Comparison of ENCODE assay signal across 1 cellular context in the genomic region with DNA sequence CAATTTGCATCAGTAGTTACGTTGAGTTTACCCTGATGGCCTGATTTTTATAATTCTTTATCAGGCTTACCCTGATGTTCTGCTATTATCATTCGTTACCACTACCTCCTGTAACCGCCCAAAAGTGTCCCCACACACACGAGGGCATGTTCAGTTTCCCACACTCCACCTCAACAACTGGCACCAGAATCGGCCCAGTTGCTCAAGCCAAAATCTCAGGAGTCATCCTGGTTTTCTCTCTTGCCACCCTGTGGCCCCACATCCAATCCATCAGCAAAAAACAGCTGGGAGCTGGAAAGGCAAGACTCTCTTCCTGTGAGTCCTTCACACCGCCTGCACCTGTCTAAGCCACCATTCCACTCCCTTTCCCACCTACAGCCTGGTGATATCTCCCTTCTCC.
TF ChIP-seq lines count a peak whose summit lies in the region.

No MANE protein-coding gene starts in this region.

TF ChIP-seq in A549, 52 proteins besides CTCF, POLR2A, EP300 and RAD21 (continued from another document):
- TF ChIP-seq, protein P1, sequence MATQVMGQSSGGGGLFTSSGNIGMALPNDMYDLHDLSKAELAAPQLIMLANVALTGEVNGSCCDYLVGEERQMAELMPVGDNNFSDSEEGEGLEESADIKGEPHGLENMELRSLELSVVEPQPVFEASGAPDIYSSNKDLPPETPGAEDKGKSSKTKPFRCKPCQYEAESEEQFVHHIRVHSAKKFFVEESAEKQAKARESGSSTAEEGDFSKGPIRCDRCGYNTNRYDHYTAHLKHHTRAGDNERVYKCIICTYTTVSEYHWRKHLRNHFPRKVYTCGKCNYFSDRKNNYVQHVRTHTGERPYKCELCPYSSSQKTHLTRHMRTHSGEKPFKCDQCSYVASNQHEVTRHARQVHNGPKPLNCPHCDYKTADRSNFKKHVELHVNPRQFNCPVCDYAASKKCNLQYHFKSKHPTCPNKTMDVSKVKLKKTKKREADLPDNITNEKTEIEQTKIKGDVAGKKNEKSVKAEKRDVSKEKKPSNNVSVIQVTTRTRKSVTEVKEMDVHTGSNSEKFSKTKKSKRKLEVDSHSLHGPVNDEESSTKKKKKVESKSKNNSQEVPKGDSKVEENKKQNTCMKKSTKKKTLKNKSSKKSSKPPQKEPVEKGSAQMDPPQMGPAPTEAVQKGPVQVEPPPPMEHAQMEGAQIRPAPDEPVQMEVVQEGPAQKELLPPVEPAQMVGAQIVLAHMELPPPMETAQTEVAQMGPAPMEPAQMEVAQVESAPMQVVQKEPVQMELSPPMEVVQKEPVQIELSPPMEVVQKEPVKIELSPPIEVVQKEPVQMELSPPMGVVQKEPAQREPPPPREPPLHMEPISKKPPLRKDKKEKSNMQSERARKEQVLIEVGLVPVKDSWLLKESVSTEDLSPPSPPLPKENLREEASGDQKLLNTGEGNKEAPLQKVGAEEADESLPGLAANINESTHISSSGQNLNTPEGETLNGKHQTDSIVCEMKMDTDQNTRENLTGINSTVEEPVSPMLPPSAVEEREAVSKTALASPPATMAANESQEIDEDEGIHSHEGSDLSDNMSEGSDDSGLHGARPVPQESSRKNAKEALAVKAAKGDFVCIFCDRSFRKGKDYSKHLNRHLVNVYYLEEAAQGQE (IDR thresholded peaks at IDR 0.05) = no peak
- TF ChIP-seq TFCP2L1 (CRISPR knock-in tag; IDR thresholded peaks at IDR 0.05) (no peak), NR3C1 (IDR thresholded peaks at IDR 0.05) (no peak), EHMT2 (IDR thresholded peaks at IDR 0.05; ENCODE audit: low read depth) (no peak), FOSB (CRISPR knock-in tag; IDR thresholded peaks at IDR 0.05) (no peak), MAZ (IDR thresholded peaks at IDR 0.05; ENCODE audit: borderline replicate concordance, low read depth, low read length) (no peak), EHF (CRISPR knock-in tag; IDR thresholded peaks at IDR 0.05) (no peak), RNF2 (IDR thresholded peaks at IDR 0.05; ENCODE audit: borderline replicate concordance, low read depth) (no peak), CHD2 (IDR thresholded peaks at IDR 0.05; ENCODE audit: low read length, partially characterized antibody) (no peak), CBX2 (IDR thresholded peaks at IDR 0.05; ENCODE audit: borderline replicate concordance, low read depth) (no peak)
- TF ChIP-seq, protein P2, sequence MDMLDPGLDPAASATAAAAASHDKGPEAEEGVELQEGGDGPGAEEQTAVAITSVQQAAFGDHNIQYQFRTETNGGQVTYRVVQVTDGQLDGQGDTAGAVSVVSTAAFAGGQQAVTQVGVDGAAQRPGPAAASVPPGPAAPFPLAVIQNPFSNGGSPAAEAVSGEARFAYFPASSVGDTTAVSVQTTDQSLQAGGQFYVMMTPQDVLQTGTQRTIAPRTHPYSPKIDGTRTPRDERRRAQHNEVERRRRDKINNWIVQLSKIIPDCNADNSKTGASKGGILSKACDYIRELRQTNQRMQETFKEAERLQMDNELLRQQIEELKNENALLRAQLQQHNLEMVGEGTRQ (IDR thresholded peaks at IDR 0.05) = no peak
- TF ChIP-seq, protein P3, sequence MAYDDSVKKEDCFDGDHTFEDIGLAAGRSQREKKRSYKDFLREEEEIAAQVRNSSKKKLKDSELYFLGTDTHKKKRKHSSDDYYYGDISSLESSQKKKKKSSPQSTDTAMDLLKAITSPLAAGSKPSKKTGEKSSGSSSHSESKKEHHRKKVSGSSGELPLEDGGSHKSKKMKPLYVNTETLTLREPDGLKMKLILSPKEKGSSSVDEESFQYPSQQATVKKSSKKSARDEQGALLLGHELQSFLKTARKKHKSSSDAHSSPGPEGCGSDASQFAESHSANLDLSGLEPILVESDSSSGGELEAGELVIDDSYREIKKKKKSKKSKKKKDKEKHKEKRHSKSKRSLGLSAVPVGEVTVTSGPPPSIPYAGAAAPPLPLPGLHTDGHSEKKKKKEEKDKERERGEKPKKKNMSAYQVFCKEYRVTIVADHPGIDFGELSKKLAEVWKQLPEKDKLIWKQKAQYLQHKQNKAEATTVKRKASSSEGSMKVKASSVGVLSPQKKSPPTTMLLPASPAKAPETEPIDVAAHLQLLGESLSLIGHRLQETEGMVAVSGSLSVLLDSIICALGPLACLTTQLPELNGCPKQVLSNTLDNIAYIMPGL (CRISPR knock-in tag; IDR thresholded peaks at IDR 0.05; ENCODE audit: borderline replicate concordance) = no peak
